ENCODE assay signal across 10 cellular contexts in the genomic region with DNA sequence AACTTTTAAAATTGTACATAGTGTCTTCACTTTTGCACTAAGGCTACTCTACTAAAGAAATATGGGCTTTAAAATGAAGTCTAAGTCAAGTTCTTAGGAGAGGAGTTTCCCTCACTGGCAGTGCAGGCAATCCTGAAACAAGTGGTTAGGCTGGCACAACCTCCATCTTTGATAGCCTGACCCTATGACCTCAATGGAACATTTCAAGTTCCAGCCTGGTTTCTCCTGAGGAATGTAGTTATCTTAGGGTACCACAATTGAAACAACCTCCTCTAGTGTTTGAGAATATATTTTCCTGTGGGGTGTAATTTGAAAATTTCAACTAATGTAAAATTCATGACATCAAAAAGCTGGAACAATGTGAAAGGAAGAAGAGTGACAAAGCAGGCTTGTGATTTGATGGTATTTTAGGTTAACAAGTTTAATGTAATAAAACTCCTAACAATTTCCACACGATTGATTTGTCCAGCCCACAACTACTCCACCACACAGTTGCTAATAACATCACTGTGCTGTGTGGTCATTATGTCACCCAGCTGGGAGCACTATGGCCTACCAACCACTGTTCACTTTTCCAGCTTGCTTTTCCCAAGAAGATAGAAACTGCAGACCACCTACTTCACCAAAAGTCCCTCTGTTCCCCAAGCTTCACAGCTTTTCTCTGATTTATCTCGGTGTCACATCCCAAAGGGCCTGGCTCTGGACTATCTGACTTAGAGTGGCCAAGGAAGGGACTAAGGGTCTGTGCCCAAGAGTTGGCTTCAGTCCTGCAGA. TPM values are rescaled to one million over a fixed set of nuclear protein-coding genes. Genes with fewer than 3 reads are reported as not detected.
DNase-seq lines count a peak whose midpoint lies in the region; ATAC-seq and TF ChIP-seq lines count a peak whose summit lies in the region.
"Had no signal": no experiment of that assay in that cellular context is flagged by ENCODE, and none has a peak within 500 bp of the region (broad histone marks: within the 10 kb centered on the region; RNA-seq: fewer than 3 reads in every experiment).

No MANE protein-coding gene starts in this region.

- ATAC-seq in effector memory CD8-positive, alpha-beta T cell (replicated peaks), result no peak

- peaks cover 8 to 15% of the 10 kb centered on the region in 2 donors for H3K4me1 Mint-ChIP-seq in effector memory CD8-positive, alpha-beta T cell (ENCODE audit: low read depth in 2 of 2)

- peaks cover 86% of the 10 kb centered on the region for H3K4me1 ChIP-seq in left ventricle myocardium inferior
- H3K4me1 ChIP-seq in mucosa of stomach (ENCODE audit: control insufficient read depth, insufficient read depth, low read length), result peaks cover 14% of the 10 kb centered on the region

- peaks cover 16% of the 10 kb centered on the region for H3K36me3 ChIP-seq in left ventricle myocardium inferior
- no peaks in the 10 kb centered on the region for H3K36me3 ChIP-seq in mucosa of stomach (ENCODE audit: control insufficient read depth, insufficient read depth, low read length)

- peak overlapping the region; percentile 5 to 10 for H3K4me3 Mint-ChIP-seq in effector memory CD8-positive, alpha-beta T cell

- TF ChIP-seq CTCF in left ventricle myocardium inferior (IDR thresholded peaks at IDR 0.05; ENCODE audit: borderline replicate concordance), result no peak

- H3K27me3 Mint-ChIP-seq in effector memory CD8-positive, alpha-beta T cell, result peaks cover 36 to 55% of the 10 kb centered on the region in 2 donors

- peak overlapping the region; percentile 100 for H3K27ac ChIP-seq in left ventricle myocardium inferior (replicated peaks)

- H3K4me3 ChIP-seq in left ventricle myocardium inferior (peak overlapping the region; percentile 78), mucosa of stomach (ENCODE audit: low read length) (peak overlapping the region; percentile 81)

- no peaks in the 10 kb centered on the region for H3K36me3 Mint-ChIP-seq in effector memory CD8-positive, alpha-beta T cell (ENCODE audit: insufficient read depth)

- H3K27ac Mint-ChIP-seq in effector memory CD8-positive, alpha-beta T cell, result no peak overlapping the region

- intact Hi-C loops in left ventricle myocardium inferior (cut with micrococcal nuclease) (loop anchor here (10.0 kb wide), 1 partner anchor 81 kb away; no protein-coding TSS in a partner anchor), cardiac septum (cut with DNase I) (loop anchor here (2.0 to 5.0 kb wide), 3 partner anchors 35 to 124 kb away; no protein-coding TSS in a partner anchor)

- no peaks in the 10 kb centered on the region for H3K9me3 Mint-ChIP-seq in effector memory CD8-positive, alpha-beta T cell

- H3K27me3 ChIP-seq in left ventricle myocardium inferior (ENCODE audit: low read depth) (no peaks in the 10 kb centered on the region), mucosa of stomach (ENCODE audit: control insufficient read depth, insufficient read depth, low read length) (peaks cover 12% of the 10 kb centered on the region)

- peak overlapping the region; percentile 87 for H3K9ac ChIP-seq in mucosa of stomach (ENCODE audit: low read length)

- H3K9me3 ChIP-seq in left ventricle myocardium inferior (replicated peaks), result no peaks in the 10 kb centered on the region
- H3K9me3 ChIP-seq in mucosa of stomach (ENCODE audit: control insufficient read depth, low read length), result no peaks in the 10 kb centered on the region

- DNase-seq in left ventricle myocardium inferior (no peak), cardiac septum (ENCODE audit: low spot score) (no peak), NCI-H1417 treated with DMSO at 0.1 percent for 48 hours (lab: John Stamatoyannopoulos, UW) (no peak), occipital lobe (lab: John Stamatoyannopoulos, UW) (no peak), HCEC 1CT (no peak)
- DNase-seq in effector memory CD8-positive, alpha-beta T cell, result no peak
- DNase-seq in activated naive CD4-positive, alpha-beta T cell treated with anti-CD3 and anti-CD28 coated beads, Interleukin-2, amount 50 U/mL, for 16 hours, result no peak
- DNase-seq: NCI-H2029, small intestine had no signal

RNA-seq across cellular contexts. Expression of a gene that starts 1.8 kb away (rescaled TPM):
- 39.1 TPM for total RNA-seq in left ventricle myocardium inferior
- total RNA-seq in cardiac septum, result 82.7 TPM
- total RNA-seq in occipital lobe, result 8.0 TPM
